Comparison of ENCODE assay signal across 19 cellular contexts in genomic region chr3:56089739-56090138, GRCh38.
A peak's percentile ranks its signal among the peaks of the same experiment; 100 is the strongest.
DNase-seq lines count a peak whose midpoint lies in the region; ATAC-seq, FAIRE-seq and TF ChIP-seq lines count a peak whose summit lies in the region.
"Had no signal": no experiment of that assay in that cellular context is flagged by ENCODE, and none has a peak within 500 bp of the region (broad histone marks: within the 10 kb centered on the region; RNA-seq: fewer than 3 reads in every experiment).

No MANE protein-coding gene starts in this region.

- H3K4me1 ChIP-seq in GM23338 (ENCODE audit: insufficient read depth) (no peaks in the 10 kb centered on the region; the same call in 1 of the 2 replicates), left ventricle myocardium inferior (no peaks in the 10 kb centered on the region)
- H3K4me1 ChIP-seq: BLaER1 had no signal

- H3K36me3 Mint-ChIP-seq in GM23338 (ENCODE audit: low read depth): no peaks in the 10 kb centered on the region
- no peaks in the 10 kb centered on the region for H3K36me3 Mint-ChIP-seq in activated T-cell treated with anti-CD3 and anti-CD28 coated beads, Interleukin-2, amount 50 U/mL, for 24 hours (ENCODE audit: low read depth)
- H3K36me3 Mint-ChIP-seq: CD14-positive monocyte; CD4-positive, alpha-beta memory T cell; IgD-negative memory B cell had no signal

- H3F3A ChIP-seq in GM23338 (replicated peaks; ENCODE audit: low read depth): no peaks in the 10 kb centered on the region

- H3K27me3 Mint-ChIP-seq in GM23338 (ENCODE audit: insufficient read depth, low read depth, poor library complexity): no peaks in the 10 kb centered on the region
- no peaks in the 10 kb centered on the region for H3K27me3 Mint-ChIP-seq in activated T-cell treated with anti-CD3 and anti-CD28 coated beads, Interleukin-2, amount 50 U/mL, for 24 hours
- H3K27me3 Mint-ChIP-seq: CD4-positive, alpha-beta memory T cell had no signal

- no peak overlapping the region for H3K27ac ChIP-seq in GM23338 (ENCODE audit: low read depth)
- H3K27ac ChIP-seq in left ventricle myocardium inferior (replicated peaks): no peak overlapping the region
- no peak overlapping the region for H3K27ac ChIP-seq in brain microvascular endothelial cell
- H3K27ac ChIP-seq: BLaER1 had no signal

- H3K9me2 ChIP-seq in GM23338 (ENCODE audit: insufficient read depth): no peaks in the 10 kb centered on the region; the same call in 1 of the 2 replicates

- no peaks in the 10 kb centered on the region for H3K9me3 ChIP-seq in left ventricle myocardium inferior (replicated peaks)
- H3K9me3 ChIP-seq: BLaER1 had no signal

- DNase-seq in GM23338 (ENCODE audit: low spot score) (peak; percentile 21), bronchial epithelial cell (ENCODE audit: low read depth) (no peak), epithelial cell of proximal tubule (ENCODE audit: low read depth) (no peak), iPS-NIHi7 (ENCODE audit: extremely low spot score) (peak; percentile 23), left ventricle myocardium inferior (no peak), NCI-H226 (no peak), brain microvascular endothelial cell (no peak)
- DNase-seq in activated T-cell treated with anti-CD3 and anti-CD28 coated beads, Interleukin-2, amount 50 U/mL, for 24 hours: no peak
- DNase-seq: 8988T; CD4-positive, alpha-beta memory T cell; DMS153; DMS79; GF-D8 had no signal

- peak; percentile 35 to 54; a peak in 3 of 4 replicates for TF ChIP-seq CTCF in GM23338 (conservative IDR thresholded peaks at IDR 0.05; ENCODE audit: low read depth in 2 of 2)
- TF ChIP-seq CTCF in bronchial epithelial cell (IDR thresholded peaks at IDR 0.05; ENCODE audit: insufficient read depth, low read length, severe bottlenecking): no peak
- TF ChIP-seq CTCF in epithelial cell of proximal tubule (conservative IDR thresholded peaks at IDR 0.05; ENCODE audit: low read depth, low read length): peak; percentile 9
- no peak for TF ChIP-seq CTCF in left ventricle myocardium inferior (IDR thresholded peaks at IDR 0.05; ENCODE audit: borderline replicate concordance)
- TF ChIP-seq CTCF in brain microvascular endothelial cell (IDR thresholded peaks at IDR 0.05; ENCODE audit: low read depth, low read length, missing control alignments): no peak

- H2AFZ ChIP-seq in GM23338: no peak overlapping the region

- no peaks in the 10 kb centered on the region for H3K4me1 Mint-ChIP-seq in GM23338
- no peaks in the 10 kb centered on the region for H3K4me1 Mint-ChIP-seq in activated T-cell treated with anti-CD3 and anti-CD28 coated beads, Interleukin-2, amount 50 U/mL, for 24 hours (ENCODE audit: low read depth)
- H3K4me1 Mint-ChIP-seq: CD14-positive monocyte; CD4-positive, alpha-beta memory T cell; IgD-negative memory B cell had no signal

- FAIRE-seq in bronchial epithelial cell (lab: Jason Lieb, UNC): peak; percentile 36
- FAIRE-seq: GM19239, H54, HepG2 had no signal

- in situ Hi-C loops in brain microvascular endothelial cell (cut with HindIII; ENCODE audit: low pct_ligation_motif_present, low sequenced_read_pairs): no loop called here

- H3K4me2 ChIP-seq in GM23338: no peak overlapping the region
- H3K4me2 ChIP-seq: BLaER1 had no signal

- H3K4me3 ChIP-seq in GM23338 (no peak overlapping the region), bronchial epithelial cell (ENCODE audit: low read depth, low read length) (no peak overlapping the region), epithelial cell of proximal tubule (ENCODE audit: low read depth, low read length) (no peak overlapping the region), left ventricle myocardium inferior (no peak overlapping the region), brain microvascular endothelial cell (ENCODE audit: low read depth, low read length) (no peak overlapping the region)
- H3K4me3 ChIP-seq: BLaER1 had no signal

- H3K27ac Mint-ChIP-seq in GM23338: no peak overlapping the region
- no peak overlapping the region for H3K27ac Mint-ChIP-seq in activated T-cell treated with anti-CD3 and anti-CD28 coated beads, Interleukin-2, amount 50 U/mL, for 24 hours
- H3K27ac Mint-ChIP-seq: CD14-positive monocyte; CD4-positive, alpha-beta memory T cell; IgD-negative memory B cell had no signal

- H3K36me3 ChIP-seq in GM23338 (ENCODE audit: insufficient read depth) (no peaks in the 10 kb centered on the region), bronchial epithelial cell (ENCODE audit: control insufficient read depth, insufficient read depth, low read length) (no peaks in the 10 kb centered on the region), left ventricle myocardium inferior (no peaks in the 10 kb centered on the region), brain microvascular endothelial cell (replicated peaks) (no peaks in the 10 kb centered on the region)
- H3K36me3 ChIP-seq: BLaER1 had no signal

- H3K4me3 Mint-ChIP-seq in GM23338: no peak overlapping the region
- no peak overlapping the region for H3K4me3 Mint-ChIP-seq in activated T-cell treated with anti-CD3 and anti-CD28 coated beads, Interleukin-2, amount 50 U/mL, for 24 hours
- H3K4me3 Mint-ChIP-seq: CD14-positive monocyte; CD4-positive, alpha-beta memory T cell; IgD-negative memory B cell had no signal

- intact Hi-C loops in left ventricle myocardium inferior (cut with micrococcal nuclease): no loop called here

- H3K79me2 ChIP-seq in GM23338 (replicated peaks; ENCODE audit: insufficient read depth): no peaks in the 10 kb centered on the region

- H3K27me3 ChIP-seq in GM23338 (ENCODE audit: insufficient read depth) (no peaks in the 10 kb centered on the region), bronchial epithelial cell (ENCODE audit: control insufficient read depth, insufficient read depth, low read length) (no peaks in the 10 kb centered on the region), left ventricle myocardium inferior (ENCODE audit: low read depth) (no peaks in the 10 kb centered on the region), brain microvascular endothelial cell (replicated peaks) (no peaks in the 10 kb centered on the region)
- H3K27me3 ChIP-seq: BLaER1 had no signal

- ATAC-seq in GM23338: peak; percentile 63
- ATAC-seq: HepG2 had no signal

- H4K20me1 ChIP-seq in GM23338 (replicated peaks; ENCODE audit: insufficient read depth): no peaks in the 10 kb centered on the region
- H4K20me1 ChIP-seq: BLaER1 had no signal

- H3K9me3 Mint-ChIP-seq in GM23338: no peaks in the 10 kb centered on the region
- peaks cover 6% of the 10 kb centered on the region for H3K9me3 Mint-ChIP-seq in activated T-cell treated with anti-CD3 and anti-CD28 coated beads, Interleukin-2, amount 50 U/mL, for 24 hours

TF ChIP-seq in GM23338, 12 proteins besides CTCF, POLR2A, EP300 and RAD21 (continues in another document):
- TF ChIP-seq CREB1 (CRISPR knock-in tag; IDR thresholded peaks at IDR 0.05; ENCODE audit: low read depth): no peak
- no peak for TF ChIP-seq EZH2 (IDR thresholded peaks at IDR 0.05; ENCODE audit: low read depth, unreplicated experiment)
- TF ChIP-seq JUNB (IDR thresholded peaks at IDR 0.05; ENCODE audit: unreplicated experiment): no peak

Comparison
In these comparisons a context has a peak if more than half of its experiments do, and no peak if none do; other contexts are left out.
1. DNase-seq: peak in GM23338 (single experiment) and iPS-NIHi7 (single experiment); none in bronchial epithelial cell (single experiment), epithelial cell of proximal tubule (single experiment), left ventricle myocardium inferior (single experiment), NCI-H226 (single experiment), activated T-cell treated with anti-CD3 and anti-CD28 coated beads, Interleukin-2, amount 50 U/mL, for 24 hours (single experiment) and brain microvascular endothelial cell (single experiment).
2. CTCF ChIP-seq: peak in GM23338 (2 of 2) and epithelial cell of proximal tubule (single experiment); none in bronchial epithelial cell (single experiment), left ventricle myocardium inferior (single experiment) and brain microvascular endothelial cell (single experiment).